Comparison of ENCODE assay signal across 8 cellular contexts in genomic region chr15:100703032-100703578, GRCh38.
DNase-seq lines count a peak whose midpoint lies in the region; ATAC-seq and TF ChIP-seq lines count a peak whose summit lies in the region.

No MANE protein-coding gene starts in this region.

- peaks cover 15% of the 10 kb centered on the region for H3K27me3 Mint-ChIP-seq in activated CD8-positive, alpha-beta T cell treated with anti-CD3 and anti-CD28 coated beads for 36 hours
- H3K27me3 Mint-ChIP-seq in naive thymus-derived CD8-positive, alpha-beta T cell, result peaks cover 21 to 44% (median 23%) of the 10 kb centered on the region in 5 donors

- intact Hi-C loops in activated CD8-positive, alpha-beta T cell treated with anti-CD3 and anti-CD28 coated beads for 36 hours (cut with micrococcal nuclease), result no loop called here

- POLR2A ChIA-PET in activated CD8-positive, alpha-beta T cell treated with anti-CD3 and anti-CD28 coated beads for 36 hours (lab: Charles Lee), result no interaction called here
- POLR2A ChIA-PET in naive thymus-derived CD8-positive, alpha-beta T cell (lab: Charles Lee), result no interaction called here

- CTCF ChIA-PET in activated CD8-positive, alpha-beta T cell treated with anti-CD3 and anti-CD28 coated beads for 36 hours (lab: Charles Lee), result interaction anchor here (1.0 kb wide), 1 partner anchor 166 kb away, joined by 3 read pairs; no protein-coding TSS in a partner anchor

- TF ChIP-seq CTCF in activated CD8-positive, alpha-beta T cell treated with anti-CD3 and anti-CD28 coated beads for 36 hours (IDR thresholded peaks at IDR 0.05), result no peak

- H3K4me1 Mint-ChIP-seq in activated CD8-positive, alpha-beta T cell treated with anti-CD3 and anti-CD28 coated beads for 36 hours (ENCODE audit: low read depth), result no peaks in the 10 kb centered on the region
- H3K4me1 Mint-ChIP-seq in naive thymus-derived CD8-positive, alpha-beta T cell, result peaks cover 0 to 2% (median 0%) of the 10 kb centered on the region in 4 donors

- no peaks in the 10 kb centered on the region for H3K36me3 Mint-ChIP-seq in activated CD8-positive, alpha-beta T cell treated with anti-CD3 and anti-CD28 coated beads for 36 hours (ENCODE audit: low read depth)
- peaks cover 0 to 17% (median 0%) of the 10 kb centered on the region in 3 donors for H3K36me3 Mint-ChIP-seq in naive thymus-derived CD8-positive, alpha-beta T cell

- peak; percentile 32 for DNase-seq in activated CD8-positive, alpha-beta memory T cell treated with anti-CD3 and anti-CD28 coated beads for 24 hours
- DNase-seq in activated CD8-positive, alpha-beta memory T cell treated with anti-CD3 and anti-CD28 coated beads, Interleukin-2, amount 50 U/mL, for 4 hours, result no peak
- DNase-seq in activated CD8-positive, alpha-beta T cell treated with anti-CD3 and anti-CD28 coated beads for 36 hours, result peak; percentile 75
- peak; percentile 14 to 52 (median 27) for DNase-seq in stimulated activated CD4-positive, alpha-beta T cell treated with anti-CD3 and anti-CD28 coated beads, TNF-alpha, amount 100 ng/mL, for 48 hours (ENCODE audit: low read depth in 3 of 3)
- no peak for DNase-seq in COLO668 (lab: John Stamatoyannopoulos, UW; ENCODE audit: unreplicated experiment)
- DNase-seq in naive thymus-derived CD8-positive, alpha-beta T cell, result no peak
- DNase-seq in OCI-M2 (lab: John Stamatoyannopoulos, UW; ENCODE audit: unreplicated experiment), result no peak

- peak; percentile 100 for ATAC-seq in HG02938 (IDR thresholded peaks at IDR 0.05; ENCODE audit: unreplicated experiment)
- ATAC-seq in activated CD8-positive, alpha-beta T cell treated with anti-CD3 and anti-CD28 coated beads for 36 hours, result peak; percentile 95
- ATAC-seq in naive thymus-derived CD8-positive, alpha-beta T cell, result no peak

- H3K4me3 Mint-ChIP-seq in activated CD8-positive, alpha-beta T cell treated with anti-CD3 and anti-CD28 coated beads for 36 hours, result no peak overlapping the region
- no peak overlapping the region for H3K4me3 Mint-ChIP-seq in naive thymus-derived CD8-positive, alpha-beta T cell

- no peak overlapping the region for H3K27ac Mint-ChIP-seq in activated CD8-positive, alpha-beta T cell treated with anti-CD3 and anti-CD28 coated beads for 36 hours
- H3K27ac Mint-ChIP-seq in naive thymus-derived CD8-positive, alpha-beta T cell, result no peak overlapping the region

- no peaks in the 10 kb centered on the region for H3K9me3 Mint-ChIP-seq in activated CD8-positive, alpha-beta T cell treated with anti-CD3 and anti-CD28 coated beads for 36 hours
- peaks cover 0 to 13% (median 0%) of the 10 kb centered on the region in 9 donors for H3K9me3 Mint-ChIP-seq in naive thymus-derived CD8-positive, alpha-beta T cell

Comparison
In these comparisons a context has a peak if more than half of its experiments do, and no peak if none do; other contexts are left out.
1. DNase-seq: peak in activated CD8-positive, alpha-beta memory T cell treated with anti-CD3 and anti-CD28 coated beads for 24 hours (single experiment), activated CD8-positive, alpha-beta T cell treated with anti-CD3 and anti-CD28 coated beads for 36 hours (single experiment) and stimulated activated CD4-positive, alpha-beta T cell treated with anti-CD3 and anti-CD28 coated beads, TNF-alpha, amount 100 ng/mL, for 48 hours (3 of 3); none in activated CD8-positive, alpha-beta memory T cell treated with anti-CD3 and anti-CD28 coated beads, Interleukin-2, amount 50 U/mL, for 4 hours (single experiment), COLO668 (single experiment), naive thymus-derived CD8-positive, alpha-beta T cell (0 of 10) and OCI-M2 (single experiment).
2. ATAC-seq: peak in HG02938 (single experiment) and activated CD8-positive, alpha-beta T cell treated with anti-CD3 and anti-CD28 coated beads for 36 hours (single experiment); none in naive thymus-derived CD8-positive, alpha-beta T cell (0 of 2).